12 cellular contexts compared by ENCODE assay signal in the genomic region with DNA sequence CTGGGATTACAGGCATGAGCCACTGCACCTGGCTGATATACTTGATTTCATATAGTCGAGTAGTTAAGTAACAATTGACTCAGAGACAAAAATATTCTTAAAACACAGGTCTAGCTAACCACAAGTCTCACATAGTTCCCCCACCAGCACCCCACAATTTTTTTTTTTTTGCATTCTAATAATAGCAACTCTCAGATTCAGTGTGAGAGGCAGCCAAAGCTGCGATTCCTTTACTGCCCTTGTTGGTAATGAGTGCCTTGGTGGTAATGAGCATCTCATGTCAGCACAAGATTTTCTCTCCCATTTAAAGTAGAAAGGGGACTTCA.
DNase-seq lines count a peak whose midpoint lies in the region; ATAC-seq, FAIRE-seq and TF ChIP-seq lines count a peak whose summit lies in the region.
"Had no signal": no experiment of that assay in that cellular context is flagged by ENCODE, and none has a peak within 500 bp of the region (broad histone marks: within the 10 kb centered on the region; RNA-seq: fewer than 3 reads in every experiment).

No MANE protein-coding gene starts in this region.

- H3K27ac ChIP-seq in MM.1S (ENCODE audit: low read length), result peak overlapping the region; percentile 33; the same call in 1 of the 2 replicates

- DNase-seq in GM12892 (ENCODE audit: insufficient read length), result peak; percentile 21
- DNase-seq in MM.1S, result peak; percentile 96
- no peak for DNase-seq in nephron progenitor cell
- DNase-seq in left cardiac atrium, result no peak
- no peak for DNase-seq in NCI-H69 (lab: John Stamatoyannopoulos, UW)
- DNase-seq in DMS 273 treated with DMSO at 0.1 percent for 48 hours (lab: John Stamatoyannopoulos, UW), result no peak
- DNase-seq: CD4-positive, CD25-positive, alpha-beta regulatory T cell; NCI-H1048; SHP77 treated with DMSO at 0.1 percent for 48 hours had no signal

- no peak overlapping the region for H2AFZ ChIP-seq in MM.1S (ENCODE audit: low read length)

- no peak for TF ChIP-seq POLR2A in GM12892 (IDR thresholded peaks at IDR 0.05; ENCODE audit: low read depth, low read length)

- H3K9me3 Mint-ChIP-seq in nephron progenitor cell, result no peaks in the 10 kb centered on the region
- H3K9me3 Mint-ChIP-seq: CD4-positive, CD25-positive, alpha-beta regulatory T cell had no signal

- H3F3A ChIP-seq in MM.1S (ENCODE audit: insufficient read depth, low read length), result peaks cover 19% of the 10 kb centered on the region

- TF ChIP-seq CTCF in MM.1S (IDR thresholded peaks at IDR 0.05; ENCODE audit: low read length), result no peak
- TF ChIP-seq CTCF in nephron progenitor cell (IDR thresholded peaks at IDR 0.05), result no peak

- H3K27me3 ChIP-seq in MM.1S (replicated peaks; ENCODE audit: insufficient read depth, low read length), result 0 out of 2 replicates have a peak, but pooled peaks cover 5% of the 10 kb centered on the region

- H3K4me3 Mint-ChIP-seq in nephron progenitor cell, result no peak overlapping the region
- H3K4me3 Mint-ChIP-seq: CD4-positive, CD25-positive, alpha-beta regulatory T cell had no signal

- H3K9me3 ChIP-seq in MM.1S (replicated peaks; ENCODE audit: insufficient read depth, low read length), result no peaks in the 10 kb centered on the region

- no peak overlapping the region for H3K4me3 ChIP-seq in MM.1S (ENCODE audit: low read length)

- H3K27ac Mint-ChIP-seq in nephron progenitor cell, result no peak overlapping the region
- H3K27ac Mint-ChIP-seq: CD4-positive, CD25-positive, alpha-beta regulatory T cell; progenitor cell of endocrine pancreas had no signal

- intact Hi-C loops in left cardiac atrium (cut with DNase I), result no loop called here

- H3K79me2 ChIP-seq in MM.1S (ENCODE audit: low read length), result no peaks in the 10 kb centered on the region

- H4K20me1 ChIP-seq in MM.1S (ENCODE audit: insufficient read depth, low read length), result no peaks in the 10 kb centered on the region

- H3K27me3 Mint-ChIP-seq in nephron progenitor cell (ENCODE audit: low read depth, poor library complexity), result peaks cover 4% of the 10 kb centered on the region
- H3K27me3 Mint-ChIP-seq: progenitor cell of endocrine pancreas had no signal

- no peaks in the 10 kb centered on the region for H3K9me2 ChIP-seq in MM.1S (replicated peaks; ENCODE audit: insufficient read depth, low read length)

- H3K9ac ChIP-seq in MM.1S (ENCODE audit: low read length), result no peak overlapping the region

- FAIRE-seq in GM12892 (lab: Jason Lieb, UNC), result peak; percentile 57

- peak overlapping the region; percentile 17; the same call in 1 of the 2 replicates for H3K4me2 ChIP-seq in MM.1S (ENCODE audit: low read depth, low read length)

- H3K4me1 Mint-ChIP-seq in nephron progenitor cell, result peaks cover 51% of the 10 kb centered on the region

- no peaks in the 10 kb centered on the region for H3K36me3 ChIP-seq in MM.1S (replicated peaks; ENCODE audit: insufficient read depth, low read length)

- H3K4me1 ChIP-seq in MM.1S (ENCODE audit: low read length), result peaks cover 24% of the 10 kb centered on the region

- ATAC-seq in GM19455 (IDR thresholded peaks at IDR 0.05; ENCODE audit: unreplicated experiment) (peak; percentile 90), HG02943 (IDR thresholded peaks at IDR 0.05; ENCODE audit: low read depth, unreplicated experiment) (peak; percentile 87), left cardiac atrium (no peak)

- H3K36me3 Mint-ChIP-seq in nephron progenitor cell (ENCODE audit: low read depth), result no peaks in the 10 kb centered on the region
- H3K36me3 Mint-ChIP-seq: CD4-positive, CD25-positive, alpha-beta regulatory T cell had no signal

Comparison
In these comparisons a context has a peak if more than half of its experiments do, and no peak if none do; other contexts are left out.
1. DNase-seq: peak in GM12892 (single experiment) and MM.1S (single experiment); none in nephron progenitor cell (single experiment), left cardiac atrium (single experiment), NCI-H69 (single experiment) and DMS 273 treated with DMSO at 0.1 percent for 48 hours (single experiment).
2. ATAC-seq: peak in GM19455 (single experiment) and HG02943 (single experiment); none in left cardiac atrium (0 of 2).